16 cellular contexts compared by ENCODE assay signal in genomic region chr10:32985341-32985764, GRCh38. TPM values are rescaled to one million over a fixed set of nuclear protein-coding genes. Genes with fewer than 3 reads are reported as not detected.
DNase-seq lines count a peak whose midpoint lies in the region; ATAC-seq, FAIRE-seq and TF ChIP-seq lines count a peak whose summit lies in the region.
"Had no signal": no experiment of that assay in that cellular context is flagged by ENCODE, and none has a peak within 500 bp of the region (broad histone marks: within the 10 kb centered on the region; RNA-seq: fewer than 3 reads in every experiment).

No MANE protein-coding gene starts in this region.

- H3K9me3 ChIP-seq in A549 (peaks cover 8% of the 10 kb centered on the region; the same call in 1 of the 3 replicates), Karpas-422 (ENCODE audit: low read length) (no peaks in the 10 kb centered on the region), duodenal mucosa (ENCODE audit: control insufficient read depth in 1 of 2, low read length in 2 of 2) (no peaks in the 10 kb centered on the region), mesodermal cell (ENCODE audit: control insufficient read depth, low read length) (no peaks in the 10 kb centered on the region), T-helper 17 cell (ENCODE audit: control insufficient read depth, low read length, poor library complexity, severe bottlenecking) (no peaks in the 10 kb centered on the region), gastrocnemius medialis (no peaks in the 10 kb centered on the region)
- H3K9me3 ChIP-seq: prostate gland had no signal

- H3K9me2 ChIP-seq in Karpas-422 (replicated peaks; ENCODE audit: insufficient read depth, low read length) = no peaks in the 10 kb centered on the region

- no peak overlapping the region for H3K27ac Mint-ChIP-seq in T-helper 17 cell

- TF ChIP-seq CTCF in A549 (IDR thresholded peaks at IDR 0.05) = no peak
- no peak for TF ChIP-seq CTCF in gastrocnemius medialis (IDR thresholded peaks at IDR 0.05 in 4 of 5, conservative IDR thresholded peaks at IDR 0.05 in 1 of 5)

- H3K36me3 Mint-ChIP-seq in T-helper 17 cell (ENCODE audit: low read depth) = no peaks in the 10 kb centered on the region

- intact Hi-C loops in gastrocnemius medialis (cut with DNase I; ENCODE audit: low total_unique reads) = no loop called here

- CTCF ChIA-PET in A549 (lab: Yijun Ruan, JAX) = interaction anchor here (0.8 to 15.3 kb wide), 4 partner anchors 9 to 170 kb away, joined by 3 to 168 read pairs (median 6); no protein-coding TSS in a partner anchor

- DNase-seq in A549 (ENCODE audit: low read depth in 1 of 2, low spot score in 1 of 2) = no peak
- peak; percentile 56 for DNase-seq in Karpas-422
- DNase-seq in AG08395 (ENCODE audit: low spot score) = no peak
- DNase-seq in T-helper 17 cell = no peak
- DNase-seq in gastrocnemius medialis = no peak
- DNase-seq: cerebellar nuclear complex, COR-L47, NCI-H2029, NCI-H526 treated with DMSO at 0.1 percent for 48 hours, T-helper 2 cell had no signal

- H3K4me1 ChIP-seq in A549 (peaks cover 73% of the 10 kb centered on the region), Karpas-422 (ENCODE audit: low read length) (peaks cover 91% of the 10 kb centered on the region), duodenal mucosa (ENCODE audit: control insufficient read depth in 1 of 2, insufficient read depth in 2 of 2, low read length in 2 of 2) (peaks cover 22 to 23% of the 10 kb centered on the region in 2 donors), mesodermal cell (ENCODE audit: control insufficient read depth, insufficient read depth, low read length, poor library complexity, severe bottlenecking) (peaks cover 41% of the 10 kb centered on the region), gastrocnemius medialis (peaks cover under 1 to 5% of the 10 kb centered on the region in 2 donors)
- H3K4me1 ChIP-seq: prostate gland had no signal

- H3K9ac ChIP-seq in Karpas-422 (ENCODE audit: low read length) (peak overlapping the region; percentile 48), duodenal mucosa (ENCODE audit: low read depth in 1 of 2, low read length in 2 of 2) (no peak overlapping the region)

- no peaks in the 10 kb centered on the region for H3K27me3 Mint-ChIP-seq in T-helper 17 cell

- H3K27ac ChIP-seq in A549 (peak overlapping the region; percentile 96 to 99), Karpas-422 (ENCODE audit: low read length) (peak overlapping the region; percentile 94), duodenal mucosa (ENCODE audit: low read depth, low read length) (peak overlapping the region; percentile 26), mesodermal cell (ENCODE audit: low read depth, low read length, severe bottlenecking) (peak overlapping the region; percentile 77), gastrocnemius medialis (peak overlapping the region in 2 of 4 donors; percentile 0 to 41)
- H3K27ac ChIP-seq: prostate gland had no signal

- H3K36me3 ChIP-seq in Karpas-422 (ENCODE audit: insufficient read depth, low read length) = no peaks in the 10 kb centered on the region
- H3K36me3 ChIP-seq in duodenal mucosa (ENCODE audit: control insufficient read depth in 1 of 2, insufficient read depth in 2 of 2, low read length in 2 of 2) = no peaks in the 10 kb centered on the region
- H3K36me3 ChIP-seq in mesodermal cell (ENCODE audit: control insufficient read depth, insufficient read depth, low read length) = peaks cover 9% of the 10 kb centered on the region
- H3K36me3 ChIP-seq in gastrocnemius medialis = no peaks in the 10 kb centered on the region
- H3K36me3 ChIP-seq: prostate gland had no signal

- TF ChIP-seq POLR2A in A549 (IDR thresholded peaks at IDR 0.05; ENCODE audit: low read length) (no peak), gastrocnemius medialis (IDR thresholded peaks at IDR 0.05) (no peak)

- H3K4me3 ChIP-seq in A549 (peak overlapping the region; percentile 4; the same call in 1 of the 3 replicates), Karpas-422 (ENCODE audit: low read length) (no peak overlapping the region; the same call in 1 of the 2 replicates), duodenal mucosa (ENCODE audit: low read depth in 1 of 2, low read length in 2 of 2) (no peak overlapping the region), mesodermal cell (ENCODE audit: extremely low read depth, insufficient read depth, low read length, poor library complexity, severe bottlenecking) (no peak overlapping the region), gastrocnemius medialis (no peak overlapping the region)
- H3K4me3 ChIP-seq: prostate gland had no signal

- no peak for FAIRE-seq in A549 (lab: Jason Lieb, UNC)
- FAIRE-seq: endometrium, islet of Langerhans had no signal

- 1% methylated on average over 4 of the region's 4 CpGs for WGBS in A549 (ENCODE audit: missing lambda C conversion rate)
- WGBS in mesodermal cell (ENCODE audit: insufficient coverage in 2 of 2), 2 experiments = 87 to 90% methylated on average over 3 of the region's 4 CpGs

- no peaks in the 10 kb centered on the region for H3K79me2 ChIP-seq in Karpas-422 (ENCODE audit: low read length)

- ATAC-seq in A549 (peak in 1 of 2 experiments; percentile 1; a peak in 3 of 6 replicates), HG02798 (IDR thresholded peaks at IDR 0.05; ENCODE audit: poor library complexity, unreplicated experiment) (no peak), T-helper 17 cell (no peak), gastrocnemius medialis (no peak)

- H3K4me3 Mint-ChIP-seq in T-helper 17 cell = no peak overlapping the region

- no peak for TF ChIP-seq RAD21 in A549 (conservative IDR thresholded peaks at IDR 0.05 in 1 of 2, IDR thresholded peaks at IDR 0.05 in 1 of 2)

- peaks cover 23% of the 10 kb centered on the region for H3K4me1 Mint-ChIP-seq in T-helper 17 cell

- no peak for TF ChIP-seq EP300 in A549 (IDR thresholded peaks at IDR 0.05)

- in situ Hi-C loops in gastrocnemius medialis (cut with MboI; ENCODE audit: low sequenced_read_pairs in 4 of 4) = no loop called here

- no peaks in the 10 kb centered on the region for H3K27me3 ChIP-seq in Karpas-422 (ENCODE audit: low read length)
- H3K27me3 ChIP-seq in duodenal mucosa (ENCODE audit: control insufficient read depth in 1 of 2, insufficient read depth in 2 of 2, low read length in 2 of 2) = no peaks in the 10 kb centered on the region
- H3K27me3 ChIP-seq in gastrocnemius medialis = no peaks in the 10 kb centered on the region

- no peak overlapping the region for H2AFZ ChIP-seq in Karpas-422 (ENCODE audit: low read length)

- H4K20me1 ChIP-seq in Karpas-422 (ENCODE audit: insufficient read depth, low read depth, low read length) = no peaks in the 10 kb centered on the region

- POLR2A ChIA-PET in A549 (lab: Yijun Ruan, JAX) = interaction anchor here (0.6 to 8.2 kb wide), 9 partner anchors 10 to 31 kb away, joined by 3 to 163 read pairs (median 5); no protein-coding TSS in a partner anchor

- H3K4me2 ChIP-seq in A549 (peak overlapping the region; percentile 92), Karpas-422 (ENCODE audit: low read depth, low read length, poor library complexity, severe bottlenecking) (peak overlapping the region; percentile 56)

TF ChIP-seq in A549, 52 proteins besides CTCF, POLR2A, EP300 and RAD21 (continues in another document):
- TF ChIP-seq ZC3H11A (IDR thresholded peaks at IDR 0.05) (0 out of 2 replicates have a peak, but pooled peaks have one; percentile 4), HOXB5 (CRISPR knock-in tag; IDR thresholded peaks at IDR 0.05) (peak; percentile 58; the same call in 1 of the 2 replicates), TFCP2L1 (CRISPR knock-in tag; IDR thresholded peaks at IDR 0.05) (peak; percentile 22; the same call in 1 of the 2 replicates), EHF (CRISPR knock-in tag; IDR thresholded peaks at IDR 0.05) (0 out of 2 replicates have a peak, but pooled peaks have one; percentile 36), HEYL (CRISPR knock-in tag; IDR thresholded peaks at IDR 0.05) (peak; percentile 48; the same call in 1 of the 2 replicates), MYC (IDR thresholded peaks at IDR 0.05; ENCODE audit: borderline replicate concordance, low read length) (no peak), HOXB13 (CRISPR knock-in tag; IDR thresholded peaks at IDR 0.05; ENCODE audit: low read depth) (peak; percentile 82; the same call in 1 of the 2 replicates), TP53 (CRISPR knock-in tag; IDR thresholded peaks at IDR 0.05) (peak; percentile 81), GATA3 (IDR thresholded peaks at IDR 0.05; ENCODE audit: borderline replicate concordance) (no peak), JUN (IDR thresholded peaks at IDR 0.05) (no peak), HOXA7 (CRISPR knock-in tag; IDR thresholded peaks at IDR 0.05) (peak; percentile 66), POLR2AphosphoS2 (conservative IDR thresholded peaks at IDR 0.05; ENCODE audit: low read length) (0 out of 2 replicates have a peak, but pooled peaks have one; percentile 61), FOSB (CRISPR knock-in tag; IDR thresholded peaks at IDR 0.05) (peak; percentile 53; the same call in 1 of the 2 replicates)

RNA-seq across cellular contexts. Expression of gene ITGB1, which starts 27.3 kb away (rescaled TPM):
- 1,667 and 2,408 TPM in 2 replicates for polyA plus RNA-seq in A549 (2011; rRNA removed)
- 320 and 370 TPM in 2 replicates for polyA plus RNA-seq in A549 (2012; cell fraction: cytosol; rRNA removed)
- polyA plus RNA-seq in A549 (2012; cell fraction: nucleus; rRNA removed) = 214 and 381 TPM in 2 replicates
- polyA plus RNA-seq in A549 (2017; fragmentation: RNase III; extraction: RNeasy Plus Mini Kit Qiagen cat#74134 plus additional on column Dnase treatment) = 1,270 to 1,281 TPM (median 1,270 TPM) in 3 replicates
- polyA minus RNA-seq in A549 (2011; rRNA and poly(A)+ RNA removed) = 799 and 821 TPM in 2 replicates
- 526 and 559 TPM in 2 replicates for total RNA-seq in Karpas-422 (2014; rRNA removed; shearing (Covaris generic); ENCODE audit: low replicate concordance)
- 2,053 TPM for polyA plus RNA-seq in mesodermal cell (2013, experiment 1 of 2)
- polyA plus RNA-seq in mesodermal cell (2013, experiment 2 of 2) = 2,142 TPM
- total RNA-seq in T-helper 17 cell = 100 to 1,000 TPM; 392 to 428 TPM
- 100 to 1,000 TPM; 242 to 379 (median 368) TPM for total RNA-seq in gastrocnemius medialis
